In the genomic region with DNA sequence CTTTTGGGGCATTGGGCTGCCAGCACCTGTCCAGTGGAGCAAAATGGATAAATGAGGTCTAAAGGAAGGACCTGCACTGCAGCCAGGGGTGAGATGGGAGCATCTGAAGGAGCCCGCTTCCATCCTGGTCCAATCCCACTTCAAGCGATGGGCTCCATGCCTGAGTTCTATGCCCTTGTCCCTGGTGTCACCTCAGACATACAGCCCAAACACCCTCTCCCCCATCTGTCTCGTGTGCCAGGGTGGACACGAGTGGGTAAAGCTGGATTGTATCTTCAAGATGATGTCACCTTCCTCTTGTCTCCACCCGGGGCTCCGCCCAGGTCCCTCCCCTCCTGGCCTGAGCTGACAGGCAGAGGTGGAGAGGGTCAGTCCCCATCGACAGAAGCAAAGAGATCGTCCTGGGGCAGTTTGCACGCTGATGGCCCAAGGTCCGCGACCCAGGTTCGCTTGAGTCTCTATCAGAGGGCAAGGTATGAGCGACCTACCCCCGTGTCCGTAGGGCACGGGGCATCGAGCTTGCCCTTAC, we compare ENCODE assay signal across 8 cellular contexts. TPM values are rescaled to one million over a fixed set of nuclear protein-coding genes. Genes with fewer than 3 reads are reported as not detected.
A peak's percentile ranks its signal among the peaks of the same experiment; 100 is the strongest.
DNase-seq lines count a peak whose midpoint lies in the region; ATAC-seq and TF ChIP-seq lines count a peak whose summit lies in the region.

No MANE protein-coding gene starts in this region.

- peak overlapping the region; percentile 95 for H3K9ac ChIP-seq in neural cell (ENCODE audit: low read length)

- peak overlapping the region; percentile 81 for H3K4me3 ChIP-seq in fibroblast of pulmonary artery (replicated peaks; ENCODE audit: low read depth, low read length)
- peak overlapping the region; percentile 92 for H3K4me3 ChIP-seq in neural cell (ENCODE audit: low read length)

- ATAC-seq in GM21576 (IDR thresholded peaks at IDR 0.05; ENCODE audit: unreplicated experiment) (peak; percentile 13), GM21390 (IDR thresholded peaks at IDR 0.05; ENCODE audit: unreplicated experiment) (no peak), GM19463 (IDR thresholded peaks at IDR 0.05; ENCODE audit: unreplicated experiment) (no peak)
- ATAC-seq in activated T-cell treated with anti-CD3 and anti-CD28 coated beads, Interleukin-2, amount 50 U/mL, for 72 hours (replicated peaks in 1 of 2): peak; percentile 12 to 29

- peak; percentile 73 for DNase-seq in G401 (ENCODE audit: low spot score)
- peak; percentile 68 for DNase-seq in M059J (ENCODE audit: low read depth)
- DNase-seq in activated T-cell treated with anti-CD3 and anti-CD28 coated beads, Interleukin-2, amount 50 U/mL, for 72 hours: peak; percentile 58 to 68
- DNase-seq in fibroblast of pulmonary artery (ENCODE audit: low read depth): no peak

- no peak for TF ChIP-seq CTCF in fibroblast of pulmonary artery (IDR thresholded peaks at IDR 0.05; ENCODE audit: low read length, missing control alignments)
- TF ChIP-seq CTCF in neural cell (IDR thresholded peaks at IDR 0.05; ENCODE audit: poor library complexity, severe bottlenecking): no peak

- H3K9me2 ChIP-seq in neural cell (ENCODE audit: insufficient read depth, low read length): no peaks in the 10 kb centered on the region

- no peak for TF ChIP-seq RAD21 in neural cell (conservative IDR thresholded peaks at IDR 0.05)

- no peaks in the 10 kb centered on the region for H3K36me3 ChIP-seq in neural cell (ENCODE audit: insufficient read depth, low read length)

- H3K9me3 Mint-ChIP-seq in activated T-cell treated with anti-CD3 and anti-CD28 coated beads, Interleukin-2, amount 50 U/mL, for 72 hours: no peaks in the 10 kb centered on the region

- peak overlapping the region; percentile 99 for H3K4me2 ChIP-seq in neural cell (ENCODE audit: low read length)

- H3K4me3 Mint-ChIP-seq in activated T-cell treated with anti-CD3 and anti-CD28 coated beads, Interleukin-2, amount 50 U/mL, for 72 hours: peak overlapping the region; percentile 90 to 94

- H3K27ac Mint-ChIP-seq in activated T-cell treated with anti-CD3 and anti-CD28 coated beads, Interleukin-2, amount 50 U/mL, for 72 hours: peak overlapping the region; percentile 69

- peaks cover 0 to 3% of the 10 kb centered on the region in 2 donors for H3K36me3 Mint-ChIP-seq in activated T-cell treated with anti-CD3 and anti-CD28 coated beads, Interleukin-2, amount 50 U/mL, for 72 hours (ENCODE audit: insufficient read depth in 2 of 2)

- H3F3A ChIP-seq in neural cell (ENCODE audit: insufficient read depth, low read length, poor library complexity, severe bottlenecking): no peaks in the 10 kb centered on the region

- H3K4me1 Mint-ChIP-seq in activated T-cell treated with anti-CD3 and anti-CD28 coated beads, Interleukin-2, amount 50 U/mL, for 72 hours (ENCODE audit: low read depth): peaks cover 56% of the 10 kb centered on the region

- H3K79me2 ChIP-seq in neural cell (replicated peaks; ENCODE audit: insufficient read depth, low read length): no peaks in the 10 kb centered on the region

- no peak for TF ChIP-seq EP300 in neural cell (conservative IDR thresholded peaks at IDR 0.05; ENCODE audit: poor library complexity, severe bottlenecking)

- no peaks in the 10 kb centered on the region for H4K20me1 ChIP-seq in neural cell (ENCODE audit: insufficient read depth)

- peak overlapping the region; percentile 36 for H2AFZ ChIP-seq in neural cell (ENCODE audit: low read depth, low read length)

- in situ Hi-C loops in G401 (cut with HindIII; ENCODE audit: low sequenced_read_pairs): no loop called here

- no peaks in the 10 kb centered on the region for H3K9me3 ChIP-seq in neural cell (ENCODE audit: low read length)

- peak overlapping the region; percentile 61 for H3K27ac ChIP-seq in neural cell (ENCODE audit: low read length)

- no peaks in the 10 kb centered on the region for H3K27me3 ChIP-seq in neural cell (ENCODE audit: insufficient read depth, low read depth, low read length)

- no peaks in the 10 kb centered on the region for H3K27me3 Mint-ChIP-seq in activated T-cell treated with anti-CD3 and anti-CD28 coated beads, Interleukin-2, amount 50 U/mL, for 72 hours (ENCODE audit: low read depth)

TF ChIP-seq in neural cell, 6 proteins besides CTCF, POLR2A, EP300 and RAD21:
- TF ChIP-seq SMC3 (conservative IDR thresholded peaks at IDR 0.05; ENCODE audit: poor library complexity): no peak
- TF ChIP-seq, protein P1, sequence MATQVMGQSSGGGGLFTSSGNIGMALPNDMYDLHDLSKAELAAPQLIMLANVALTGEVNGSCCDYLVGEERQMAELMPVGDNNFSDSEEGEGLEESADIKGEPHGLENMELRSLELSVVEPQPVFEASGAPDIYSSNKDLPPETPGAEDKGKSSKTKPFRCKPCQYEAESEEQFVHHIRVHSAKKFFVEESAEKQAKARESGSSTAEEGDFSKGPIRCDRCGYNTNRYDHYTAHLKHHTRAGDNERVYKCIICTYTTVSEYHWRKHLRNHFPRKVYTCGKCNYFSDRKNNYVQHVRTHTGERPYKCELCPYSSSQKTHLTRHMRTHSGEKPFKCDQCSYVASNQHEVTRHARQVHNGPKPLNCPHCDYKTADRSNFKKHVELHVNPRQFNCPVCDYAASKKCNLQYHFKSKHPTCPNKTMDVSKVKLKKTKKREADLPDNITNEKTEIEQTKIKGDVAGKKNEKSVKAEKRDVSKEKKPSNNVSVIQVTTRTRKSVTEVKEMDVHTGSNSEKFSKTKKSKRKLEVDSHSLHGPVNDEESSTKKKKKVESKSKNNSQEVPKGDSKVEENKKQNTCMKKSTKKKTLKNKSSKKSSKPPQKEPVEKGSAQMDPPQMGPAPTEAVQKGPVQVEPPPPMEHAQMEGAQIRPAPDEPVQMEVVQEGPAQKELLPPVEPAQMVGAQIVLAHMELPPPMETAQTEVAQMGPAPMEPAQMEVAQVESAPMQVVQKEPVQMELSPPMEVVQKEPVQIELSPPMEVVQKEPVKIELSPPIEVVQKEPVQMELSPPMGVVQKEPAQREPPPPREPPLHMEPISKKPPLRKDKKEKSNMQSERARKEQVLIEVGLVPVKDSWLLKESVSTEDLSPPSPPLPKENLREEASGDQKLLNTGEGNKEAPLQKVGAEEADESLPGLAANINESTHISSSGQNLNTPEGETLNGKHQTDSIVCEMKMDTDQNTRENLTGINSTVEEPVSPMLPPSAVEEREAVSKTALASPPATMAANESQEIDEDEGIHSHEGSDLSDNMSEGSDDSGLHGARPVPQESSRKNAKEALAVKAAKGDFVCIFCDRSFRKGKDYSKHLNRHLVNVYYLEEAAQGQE (IDR thresholded peaks at IDR 0.05; ENCODE audit: borderline replicate concordance): no peak
- no peak for TF ChIP-seq TAF1 (IDR thresholded peaks at IDR 0.05; ENCODE audit: low read depth)
- no peak for TF ChIP-seq EZH2 (IDR thresholded peaks at IDR 0.05; ENCODE audit: borderline replicate concordance, insufficient read depth, low read length, poor library complexity, severe bottlenecking)
- TF ChIP-seq POLR2AphosphoS5 (IDR thresholded peaks at IDR 0.05): no peak
- TF ChIP-seq MXI1 (conservative IDR thresholded peaks at IDR 0.05; ENCODE audit: poor library complexity, severe bottlenecking): no peak

RNA-seq across cellular contexts. Expression of a gene that starts 0.5 kb away (rescaled TPM):
- 15.0 and 17.2 TPM in 2 replicates for total RNA-seq in G401 (2014; rRNA removed; shearing (Covaris generic))
- 50.5 and 73.3 TPM in 2 replicates for total RNA-seq in M059J (2014; rRNA removed; shearing (Covaris generic))
- 10 to 100 TPM; 22.8 to 26.7 TPM for total RNA-seq in activated T-cell treated with anti-CD3 and anti-CD28 coated beads, Interleukin-2, amount 50 U/mL, for 72 hours
- polyA plus RNA-seq in neural cell: 78.8 and 82.1 TPM in 2 replicates
- polyA minus RNA-seq in neural cell: 16.3 and 20.8 TPM in 2 replicates

RNA-seq across cellular contexts. Expression of a gene that starts 11.6 kb away (rescaled TPM):
- total RNA-seq in G401 (2014; rRNA removed; shearing (Covaris generic)): 321 and 360 TPM in 2 replicates
- total RNA-seq in M059J (2014; rRNA removed; shearing (Covaris generic)): 124 and 169 TPM in 2 replicates
- 100 to 1,000 TPM; 454 to 573 TPM for total RNA-seq in activated T-cell treated with anti-CD3 and anti-CD28 coated beads, Interleukin-2, amount 50 U/mL, for 72 hours
- 31.5 and 42.2 TPM in 2 replicates for polyA plus RNA-seq in neural cell
- polyA minus RNA-seq in neural cell: 39.0 and 39.9 TPM in 2 replicates

Comparison
In these comparisons a context has a peak if more than half of its experiments do, and no peak if none do; other contexts are left out.
1. ATAC-seq: peak in GM21576 (single experiment) and activated T-cell treated with anti-CD3 and anti-CD28 coated beads, Interleukin-2, amount 50 U/mL, for 72 hours (2 of 2); none in GM21390 (single experiment) and GM19463 (single experiment).